In the genomic region with DNA sequence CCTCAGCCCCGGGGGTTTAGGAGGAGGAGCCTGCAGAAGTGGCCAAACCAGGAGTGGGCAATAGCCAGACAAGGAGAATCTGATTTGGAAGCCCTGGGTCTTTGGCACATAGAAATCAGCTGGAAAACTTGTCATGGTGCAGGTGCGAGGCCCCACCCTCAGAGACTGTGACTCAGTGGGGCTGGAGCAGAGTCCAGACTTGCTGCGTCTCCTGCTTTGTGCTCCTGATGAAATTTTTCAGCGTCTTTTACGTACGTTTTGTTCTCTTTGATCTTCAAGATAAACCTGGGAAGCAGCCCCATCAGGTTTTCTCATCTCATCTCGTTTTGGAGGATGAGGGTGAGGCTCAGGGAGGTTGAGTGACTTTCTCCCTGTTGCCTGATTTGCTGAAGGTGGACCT, we compare ENCODE assay signal across 32 cellular contexts.
"Had no signal": no experiment of that assay in that cellular context is flagged by ENCODE, and none has a peak within 500 bp of the region (broad histone marks: within the 10 kb centered on the region; RNA-seq: fewer than 3 reads in every experiment).

No MANE protein-coding gene starts in this region.

- H3K9me3 ChIP-seq: left lung, mucosa of descending colon, neutrophil, right lobe of liver, thyroid gland had no signal

- H3K36me3 ChIP-seq: neutrophil, right lobe of liver had no signal

- H3K36me3 Mint-ChIP-seq: naive B cell; natural killer cell treated with Interleukin-12 subunit alpha and Interleukin-12 subunit beta and Interleukin-15 and Interleukin-18, amount 100 ng/mL, for 72 hours had no signal

- H3K4me3 ChIP-seq: dorsolateral prefrontal cortex, gastroesophageal sphincter, left lung, mucosa of descending colon, right lobe of liver, smooth muscle cell, thyroid gland had no signal

- H3K9ac ChIP-seq: parathyroid adenoma had no signal

- H2AFZ ChIP-seq: parathyroid adenoma had no signal

- H3K27me3 Mint-ChIP-seq: naive B cell; natural killer cell treated with Interleukin-12 subunit alpha and Interleukin-12 subunit beta and Interleukin-15 and Interleukin-18, amount 100 ng/mL, for 72 hours; progenitor cell of endocrine pancreas; stimulated activated naive CD8-positive, alpha-beta T cell treated with anti-CD3 and anti-CD28 coated beads, Interleukin-15, amount 100 ng/mL, for 72 hours; type B pancreatic cell had no signal

- FAIRE-seq: colon, endothelial cell of umbilical vein, kidney, urothelium cell line had no signal

- ATAC-seq: gastroesophageal sphincter; mucosa of descending colon; natural killer cell treated with Interleukin-12 subunit alpha and Interleukin-12 subunit beta and Interleukin-15 and Interleukin-18, amount 100 ng/mL, for 72 hours; right lobe of liver; stimulated activated naive CD8-positive, alpha-beta T cell treated with anti-CD3 and anti-CD28 coated beads, Interleukin-15, amount 100 ng/mL, for 72 hours had no signal

- H3K27ac Mint-ChIP-seq: mesothelial cell of epicardium; natural killer cell treated with Interleukin-12 subunit alpha and Interleukin-12 subunit beta and Interleukin-15 and Interleukin-18, amount 100 ng/mL, for 72 hours; progenitor cell of endocrine pancreas; type B pancreatic cell had no signal

- H3K4me3 Mint-ChIP-seq: immature natural killer cell; mesothelial cell of epicardium; natural killer cell treated with Interleukin-12 subunit alpha and Interleukin-12 subunit beta and Interleukin-15 and Interleukin-18, amount 100 ng/mL, for 72 hours; neural crest cell; stimulated activated naive CD8-positive, alpha-beta T cell treated with anti-CD3 and anti-CD28 coated beads, Interleukin-15, amount 100 ng/mL, for 72 hours; type B pancreatic cell had no signal

- H3K27me3 ChIP-seq: dorsolateral prefrontal cortex, gastroesophageal sphincter, left lung, neutrophil, right lobe of liver, thyroid gland had no signal

- H3K4me1 ChIP-seq: gastroesophageal sphincter, parathyroid adenoma, right lobe of liver had no signal

- H3K4me1 Mint-ChIP-seq: mesothelial cell of epicardium, naive B cell had no signal

- H3K79me2 ChIP-seq: parathyroid adenoma had no signal

- DNase-seq: central memory CD4-positive, alpha-beta T cell; dorsolateral prefrontal cortex; effector CD4-positive, alpha-beta T cell; erythroblast; glutamatergic neuron; hypothalamus; immature natural killer cell; kidney; left lung; mesenchymal stem cell; mucosa of descending colon; naive B cell; right lobe of liver; stimulated activated CD4-positive, alpha-beta T cell treated with anti-CD3 and anti-CD28 coated beads, Interleukin-12 subunit alpha, Interleukin-12 subunit beta, amount 100 ng/mL, for 4 hours; stimulated activated CD4-positive, alpha-beta T cell treated with anti-CD3 and anti-CD28 coated beads, Interleukin-1b, Interleukin-23, amount 100 ng/mL, for 48 hours; stimulated activated CD4-positive, alpha-beta T cell treated with anti-CD3 and anti-CD28 coated beads, Interleukin-4, amount 100 ng/mL, for 1 hour; stimulated activated CD8-positive, alpha-beta memory T cell treated with anti-CD3 and anti-CD28 coated beads, Interleukin-4, amount 100 ng/mL, for 48 hours; stimulated activated naive CD4-positive, alpha-beta T cell; stimulated activated naive CD8-positive, alpha-beta T cell treated with anti-CD3 and anti-CD28 coated beads, Interleukin-15, amount 100 ng/mL, for 72 hours; thyroid gland had no signal

- H3K27ac ChIP-seq: gastroesophageal sphincter, left lung, parathyroid adenoma, right lobe of liver had no signal

- H3K9me3 Mint-ChIP-seq: immature natural killer cell; naive B cell; natural killer cell treated with Interleukin-12 subunit alpha and Interleukin-12 subunit beta and Interleukin-15 and Interleukin-18, amount 100 ng/mL, for 72 hours; stimulated activated naive CD8-positive, alpha-beta T cell treated with anti-CD3 and anti-CD28 coated beads, Interleukin-15, amount 100 ng/mL, for 72 hours; type B pancreatic cell had no signal

- H3K4me2 ChIP-seq: smooth muscle cell had no signal
